In genomic region chr9:125413579-125413978, GRCh38 we compare ENCODE assay signal across 1 cellular context.
A peak's percentile ranks its signal among the peaks of the same experiment; 100 is the strongest.
TF ChIP-seq lines count a peak whose summit lies in the region.

No MANE protein-coding gene starts in this region.

TF ChIP-seq in HEK293, 187 proteins besides CTCF, POLR2A, EP300 and RAD21:
- no peak for TF ChIP-seq ZBTB44 (tag by site-specific recombination; IDR thresholded peaks at IDR 0.05)
- no peak for TF ChIP-seq ZNF610 (tag by site-specific recombination; IDR thresholded peaks at IDR 0.05; ENCODE audit: borderline replicate concordance)
- TF ChIP-seq ZNF121 (tag by site-specific recombination; IDR thresholded peaks at IDR 0.05) = peak; percentile 66
- no peak for TF ChIP-seq ZNF529 (tag by site-specific recombination; IDR thresholded peaks at IDR 0.05; ENCODE audit: insufficient replicate concordance)
